1 cellular context compared by ENCODE assay signal in the genomic region with DNA sequence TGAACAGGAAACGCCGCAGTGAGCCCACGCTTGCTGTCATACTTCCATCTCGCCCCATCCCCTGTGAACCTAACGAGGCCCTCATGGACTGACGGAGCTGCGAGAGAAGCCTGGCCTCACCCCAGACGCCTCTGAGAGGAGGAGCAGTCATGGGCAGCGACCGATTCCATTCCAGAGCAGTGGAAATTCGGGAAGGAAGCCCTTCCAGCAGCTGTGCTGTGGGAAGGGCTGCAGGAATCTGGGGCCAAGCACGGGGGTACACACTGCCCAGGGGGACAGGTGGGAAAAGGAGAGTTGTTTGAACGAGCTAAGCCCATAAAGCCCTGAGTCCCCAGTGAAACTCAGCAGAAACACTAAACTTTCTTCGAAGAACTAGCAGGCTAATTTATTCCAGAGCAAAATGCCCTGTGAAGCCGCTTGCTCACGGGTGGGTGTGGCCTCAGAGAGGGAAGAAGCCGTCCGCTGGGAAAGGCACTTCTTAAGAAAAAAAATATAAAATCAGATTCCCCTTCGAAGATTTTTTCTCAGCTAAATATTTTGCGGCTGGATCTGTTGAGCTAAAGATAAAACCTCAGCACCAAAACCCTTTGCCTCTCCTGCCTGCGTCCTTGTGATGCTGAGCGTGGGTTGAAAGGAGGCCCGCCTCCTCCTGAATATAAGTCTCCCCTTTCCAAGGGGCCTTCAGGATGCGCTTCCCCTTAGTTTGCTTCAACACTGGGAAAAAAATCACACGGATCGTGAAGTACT.
A peak's percentile ranks its signal among the peaks of the same experiment; 100 is the strongest.
TF ChIP-seq lines count a peak whose summit lies in the region.

No MANE protein-coding gene starts in this region.

TF ChIP-seq in H1, 55 proteins besides CTCF, POLR2A, EP300 and RAD21:
- TF ChIP-seq ASH2L (IDR thresholded peaks at IDR 0.05; ENCODE audit: low read length) (peak; percentile 1), PHF8 (conservative IDR thresholded peaks at IDR 0.05; ENCODE audit: low read depth, low read length) (no peak)
